ENCODE assay signal across 2 cellular contexts in genomic region chr19:49461130-49461529, GRCh38. TPM values are rescaled to one million over a fixed set of nuclear protein-coding genes. Genes with fewer than 3 reads are reported as not detected.
"Had no signal": no experiment of that assay in that cellular context is flagged by ENCODE, and none has a peak within 500 bp of the region (broad histone marks: within the 10 kb centered on the region; RNA-seq: fewer than 3 reads in every experiment).

No MANE protein-coding gene starts in this region.

RNA-seq across cellular contexts. Expression of gene ALDH16A1, which starts 8.1 kb away (rescaled TPM):
- total RNA-seq: PC-3 had no signal

RNA-seq across cellular contexts. Expression of gene SLC17A7, which starts 19.8 kb away (rescaled TPM):
- total RNA-seq: SJSA1 had no signal
